1 cellular context compared by ENCODE assay signal in the genomic region with DNA sequence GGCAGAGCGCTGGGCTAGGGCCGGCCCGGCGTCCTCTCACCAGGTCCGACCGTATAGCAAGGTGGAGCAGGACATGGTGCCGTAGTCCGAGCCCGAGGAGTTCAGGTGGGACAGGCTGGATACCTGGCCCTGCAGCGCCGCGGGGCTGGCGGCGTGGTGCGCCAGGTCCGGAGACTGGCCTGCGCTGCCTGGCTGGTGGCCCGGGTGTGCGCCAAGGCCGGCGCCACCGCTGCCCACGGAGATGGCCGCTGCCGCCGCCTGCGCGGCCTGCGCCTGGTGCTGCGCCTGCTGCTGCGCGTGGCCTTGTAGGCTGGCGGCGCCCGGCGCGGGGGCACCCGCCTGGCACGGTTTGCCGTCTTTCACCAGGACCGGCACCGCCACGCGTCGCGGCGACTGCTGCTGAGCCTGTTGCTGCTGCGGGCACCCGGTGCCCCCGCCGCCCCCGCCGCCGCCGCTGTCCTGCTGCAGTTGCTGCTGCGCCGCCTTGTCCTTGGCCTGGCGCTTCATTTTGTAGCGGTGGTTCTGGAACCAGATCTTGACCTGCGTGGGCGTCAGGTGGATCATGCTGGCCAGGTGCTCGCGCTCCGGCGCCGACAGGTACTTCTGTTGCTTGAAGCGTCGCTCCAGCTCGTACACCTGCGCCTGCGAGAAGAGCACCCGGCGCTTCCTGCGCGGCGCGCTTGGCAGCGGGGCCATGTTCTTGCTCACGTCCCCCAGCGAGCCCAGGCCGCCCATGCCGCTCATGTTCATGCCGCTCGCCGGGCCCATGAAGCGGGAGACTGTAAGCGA.
TF ChIP-seq lines count a peak whose summit lies in the region.

No MANE protein-coding gene starts in this region.

TF ChIP-seq in GM12878, 131 proteins besides CTCF, POLR2A, EP300 and RAD21 (continued from another document):
- TF ChIP-seq ETV6 (conservative IDR thresholded peaks at IDR 0.05 in 1 of 2, IDR thresholded peaks at IDR 0.05 in 1 of 2; ENCODE audit: borderline replicate concordance in 1 of 2, low read depth in 1 of 2) (no peak), MEF2A (IDR thresholded peaks at IDR 0.05; ENCODE audit: insufficient read depth, low read depth, low read length) (no peak), EGR1 (IDR thresholded peaks at IDR 0.05; ENCODE audit: borderline replicate concordance in 1 of 2, low read depth in 2 of 2, low read length in 2 of 2) (no peak), ZZZ3 (IDR thresholded peaks at IDR 0.05; ENCODE audit: control insufficient read depth, insufficient read length, low read depth) (no peak), CHD1 (IDR thresholded peaks at IDR 0.05; ENCODE audit: low read depth, low read length) (no peak), ATF7 (IDR thresholded peaks at IDR 0.05; ENCODE audit: low read depth) (no peak), MTA3 (IDR thresholded peaks at IDR 0.05; ENCODE audit: borderline replicate concordance, low read length) (no peak), JUNB (IDR thresholded peaks at IDR 0.05) (no peak), BHLHE40 (IDR thresholded peaks at IDR 0.05; ENCODE audit: borderline replicate concordance in 1 of 2, low read depth in 2 of 2, low read length in 1 of 2) (no peak), TBL1XR1 (IDR thresholded peaks at IDR 0.05; ENCODE audit: low read depth, low read length) (no peak), SIN3A (IDR thresholded peaks at IDR 0.05; ENCODE audit: low read depth, low read length) (no peak), RFX5 (IDR thresholded peaks at IDR 0.05; ENCODE audit: low read depth, low read length) (no peak)
- TF ChIP-seq, protein P1, sequence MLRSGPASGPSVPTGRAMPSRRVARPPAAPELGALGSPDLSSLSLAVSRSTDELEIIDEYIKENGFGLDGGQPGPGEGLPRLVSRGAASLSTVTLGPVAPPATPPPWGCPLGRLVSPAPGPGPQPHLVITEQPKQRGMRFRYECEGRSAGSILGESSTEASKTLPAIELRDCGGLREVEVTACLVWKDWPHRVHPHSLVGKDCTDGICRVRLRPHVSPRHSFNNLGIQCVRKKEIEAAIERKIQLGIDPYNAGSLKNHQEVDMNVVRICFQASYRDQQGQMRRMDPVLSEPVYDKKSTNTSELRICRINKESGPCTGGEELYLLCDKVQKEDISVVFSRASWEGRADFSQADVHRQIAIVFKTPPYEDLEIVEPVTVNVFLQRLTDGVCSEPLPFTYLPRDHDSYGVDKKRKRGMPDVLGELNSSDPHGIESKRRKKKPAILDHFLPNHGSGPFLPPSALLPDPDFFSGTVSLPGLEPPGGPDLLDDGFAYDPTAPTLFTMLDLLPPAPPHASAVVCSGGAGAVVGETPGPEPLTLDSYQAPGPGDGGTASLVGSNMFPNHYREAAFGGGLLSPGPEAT (IDR thresholded peaks at IDR 0.05; ENCODE audit: low read depth) = no peak
